In the genomic region with DNA sequence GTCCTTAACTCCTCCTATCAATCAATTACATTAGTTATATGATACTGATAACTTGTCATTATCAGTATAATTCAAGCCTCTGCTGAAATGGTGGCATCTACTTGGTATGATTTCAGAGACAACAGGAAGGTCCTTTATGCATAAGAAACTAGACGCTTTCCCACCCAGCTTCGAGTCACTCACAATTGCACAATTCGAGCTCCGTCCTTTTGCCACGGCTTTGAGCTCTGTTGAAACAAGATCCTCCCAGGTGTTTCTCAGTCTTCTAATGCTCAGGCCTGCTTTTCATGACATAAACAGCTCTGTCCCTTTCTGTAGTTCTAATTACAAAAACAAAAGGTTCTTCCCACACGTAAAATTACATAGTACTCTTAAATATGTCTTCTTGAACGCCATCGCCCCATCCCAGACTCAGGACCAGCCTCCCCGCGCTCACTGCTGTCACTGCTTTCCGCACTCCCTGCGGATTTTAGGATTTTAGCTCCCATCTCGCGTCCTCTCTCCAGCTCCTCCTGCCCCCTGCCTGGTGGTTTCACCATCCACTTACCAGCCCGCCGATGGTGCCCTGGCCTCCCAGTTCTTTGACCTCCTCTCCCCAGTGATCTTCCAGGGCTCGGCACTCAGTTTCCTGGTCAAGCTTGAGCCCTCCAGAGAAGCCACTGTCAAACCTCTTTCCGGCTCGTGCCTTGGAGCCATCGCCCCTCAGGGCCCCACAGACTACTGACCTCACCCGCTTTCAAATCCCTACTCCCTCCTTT, we compare ENCODE assay signal across 20 cellular contexts. TPM values are rescaled to one million over a fixed set of nuclear protein-coding genes. Genes with fewer than 3 reads are reported as not detected.
DNase-seq lines count a peak whose midpoint lies in the region; ATAC-seq, FAIRE-seq and TF ChIP-seq lines count a peak whose summit lies in the region.
"Had no signal": no experiment of that assay in that cellular context is flagged by ENCODE, and none has a peak within 500 bp of the region (broad histone marks: within the 10 kb centered on the region; RNA-seq: fewer than 3 reads in every experiment).

No MANE protein-coding gene starts in this region.

- no peak overlapping the region for H4K91ac ChIP-seq in neuronal stem cell (ENCODE audit: low read depth, low read length, poor library complexity)

- H3K79me2 ChIP-seq in GM23248 (ENCODE audit: insufficient read depth): no peaks in the 10 kb centered on the region
- H3K79me2 ChIP-seq: parathyroid adenoma had no signal

- no peak for ATAC-seq in gastroesophageal sphincter
- no peak for ATAC-seq in GM19463 (IDR thresholded peaks at IDR 0.05; ENCODE audit: unreplicated experiment)
- ATAC-seq: stimulated activated naive CD8-positive, alpha-beta T cell treated with anti-CD3 and anti-CD28 coated beads, Interleukin-15, amount 100 ng/mL, for 72 hours had no signal

- no peak overlapping the region for H3K4ac ChIP-seq in neuronal stem cell (ENCODE audit: low read length)

- H3K4me1 ChIP-seq in GM23248 (ENCODE audit: insufficient read depth): peaks cover 41% of the 10 kb centered on the region
- peaks cover 17 to 19% of the 10 kb centered on the region in 2 donors for H3K4me1 ChIP-seq in neuronal stem cell (ENCODE audit: control insufficient read depth in 2 of 2, insufficient read depth in 1 of 2, low read depth in 1 of 2, low read length in 2 of 2)
- H3K4me1 ChIP-seq in small intestine (ENCODE audit: control insufficient read depth in 2 of 2, insufficient read depth in 1 of 2, low read depth in 1 of 2, low read length in 1 of 2): peaks cover 0 to 4% of the 10 kb centered on the region in 2 donors
- peaks cover 0 to 10% (median 4%) of the 10 kb centered on the region in 3 donors for H3K4me1 ChIP-seq in gastroesophageal sphincter
- H3K4me1 ChIP-seq: parathyroid adenoma had no signal

- H2BK15ac ChIP-seq in neuronal stem cell (ENCODE audit: low read length): no peak overlapping the region

- TF ChIP-seq POLR2A in gastroesophageal sphincter (IDR thresholded peaks at IDR 0.05): no peak

- TF ChIP-seq CTCF in endothelial cell (IDR thresholded peaks at IDR 0.05; ENCODE audit: unreplicated experiment) (no peak), gastroesophageal sphincter (IDR thresholded peaks at IDR 0.05) (no peak)

- H3K4me3 ChIP-seq in GM23248 (no peak overlapping the region), neuronal stem cell (ENCODE audit: low read length in 2 of 2) (no peak overlapping the region), small intestine (ENCODE audit: low read depth in 1 of 2, low read length in 2 of 2) (no peak overlapping the region), gastroesophageal sphincter (no peak overlapping the region)
- H3K4me3 ChIP-seq: heart right ventricle, mucosa of descending colon, Peyer's patch had no signal

- no peak overlapping the region for H2BK5ac ChIP-seq in neuronal stem cell (ENCODE audit: low read length)

- H3K4me3 Mint-ChIP-seq in endothelial cell (ENCODE audit: unreplicated experiment): peak overlapping the region; percentile 22
- H3K4me3 Mint-ChIP-seq: stimulated activated naive CD8-positive, alpha-beta T cell treated with anti-CD3 and anti-CD28 coated beads, Interleukin-15, amount 100 ng/mL, for 72 hours had no signal

- no peak for FAIRE-seq in small intestine (lab: Jason Lieb, UNC)
- FAIRE-seq: colon had no signal

- no peak overlapping the region for H4K8ac ChIP-seq in neuronal stem cell (ENCODE audit: low read depth, low read length)

- H3K27ac ChIP-seq in GM23248: peak overlapping the region; percentile 88; the same call in 1 of the 2 replicates
- no peak overlapping the region for H3K27ac ChIP-seq in neuronal stem cell (replicated peaks; ENCODE audit: low read length)
- H3K27ac ChIP-seq in small intestine (ENCODE audit: low read depth in 1 of 2, low read length in 1 of 2): no peak overlapping the region
- H3K27ac ChIP-seq in gastroesophageal sphincter: peak overlapping the region in 1 of 4 donors; percentile 31
- H3K27ac ChIP-seq: parathyroid adenoma, Peyer's patch had no signal

- H3K23ac ChIP-seq in neuronal stem cell (ENCODE audit: low read depth, low read length, poor library complexity): no peak overlapping the region

- no peaks in the 10 kb centered on the region for H3K79me1 ChIP-seq in neuronal stem cell (ENCODE audit: low read depth, low read length)

- H3K18ac ChIP-seq in neuronal stem cell (ENCODE audit: low read length): peak overlapping the region; percentile 45

- no peaks in the 10 kb centered on the region for H3K36me3 Mint-ChIP-seq in endothelial cell (ENCODE audit: low read depth, unreplicated experiment)

- in situ Hi-C loops in GM23248 (cut with MboI): no loop called here

- H3K9ac ChIP-seq in GM23248: no peak overlapping the region
- no peak overlapping the region for H3K9ac ChIP-seq in neuronal stem cell (ENCODE audit: low read depth, low read length, poor library complexity)
- H3K9ac ChIP-seq: parathyroid adenoma had no signal

- H3K4me2 ChIP-seq in GM23248 (ENCODE audit: unreplicated experiment) (no peak overlapping the region), neuronal stem cell (ENCODE audit: insufficient read depth, low read length, poor library complexity, severe bottlenecking) (no peak overlapping the region)

- no peak overlapping the region for H3K14ac ChIP-seq in neuronal stem cell (ENCODE audit: low read length)

- DNase-seq in GM23248 (peak; percentile 40), NOMO-1 treated with DMSO at 0.1 percent for 48 hours (lab: John Stamatoyannopoulos, UW; ENCODE audit: unreplicated experiment) (peak; percentile 80), endothelial cell (ENCODE audit: low spot score) (no peak), neuronal stem cell (ENCODE audit: low spot score) (no peak), small intestine (no peak)
- no peak for DNase-seq in activated CD4-positive, CD25-positive, alpha-beta regulatory T cell treated with anti-CD3 and anti-CD28 coated beads, Interleukin-2, amount 50 U/mL, for 72 hours
- DNase-seq: activated gamma-delta T cell; anterior cingulate cortex; DMS 273 treated with DMSO at 0.1 percent for 48 hours; heart right ventricle; kidney glomerular epithelial cell; NCI-H1930; NCI-H526; Peyer's patch; stimulated activated naive CD8-positive, alpha-beta T cell treated with anti-CD3 and anti-CD28 coated beads, Interleukin-15, amount 100 ng/mL, for 72 hours had no signal

- H3F3A ChIP-seq in GM23248 (ENCODE audit: insufficient read depth): peaks cover 33% of the 10 kb centered on the region

- no peaks in the 10 kb centered on the region for H3K9me2 ChIP-seq in GM23248 (ENCODE audit: insufficient read depth)

- no peak overlapping the region for H2AK5ac ChIP-seq in neuronal stem cell (ENCODE audit: low read depth, low read length)

- H3K9me3 ChIP-seq in GM23248 (ENCODE audit: low read depth): no peaks in the 10 kb centered on the region
- no peaks in the 10 kb centered on the region for H3K9me3 ChIP-seq in neuronal stem cell (replicated peaks in 1 of 2; ENCODE audit: control insufficient read depth in 2 of 2, insufficient read depth in 1 of 2, low read depth in 1 of 2, low read length in 2 of 2)
- H3K9me3 ChIP-seq in small intestine (ENCODE audit: control insufficient read depth, low read depth): no peaks in the 10 kb centered on the region
- H3K9me3 ChIP-seq in gastroesophageal sphincter: no peaks in the 10 kb centered on the region
- H3K9me3 ChIP-seq: heart right ventricle, mucosa of descending colon, Peyer's patch had no signal

- H3K27me3 ChIP-seq in GM23248 (replicated peaks; ENCODE audit: insufficient read depth) (no peaks in the 10 kb centered on the region), neuronal stem cell (ENCODE audit: control insufficient read depth in 3 of 3, insufficient read depth in 3 of 3, low read depth in 1 of 3, low read length in 3 of 3) (no peaks in the 10 kb centered on the region), small intestine (ENCODE audit: control insufficient read depth in 2 of 2, insufficient read depth in 2 of 2, low read length in 2 of 2) (no peaks in the 10 kb centered on the region), gastroesophageal sphincter (no peaks in the 10 kb centered on the region)
- H3K27me3 ChIP-seq: Peyer's patch had no signal

- no peaks in the 10 kb centered on the region for H4K20me1 ChIP-seq in GM23248 (ENCODE audit: insufficient read depth)

- no peaks in the 10 kb centered on the region for H3K36me3 ChIP-seq in GM23248 (ENCODE audit: low read depth)
- H3K36me3 ChIP-seq in neuronal stem cell (replicated peaks in 1 of 2; ENCODE audit: control insufficient read depth in 2 of 2, insufficient read depth in 2 of 2, low read length in 2 of 2): no peaks in the 10 kb centered on the region
- no peaks in the 10 kb centered on the region for H3K36me3 ChIP-seq in small intestine (ENCODE audit: control insufficient read depth in 2 of 2, insufficient read depth in 2 of 2, low read length in 2 of 2)
- peaks cover 0 to 3% of the 10 kb centered on the region in 2 donors for H3K36me3 ChIP-seq in gastroesophageal sphincter
- H3K36me3 ChIP-seq: heart right ventricle, Peyer's patch had no signal

- peaks cover 18% of the 10 kb centered on the region for H3K4me1 Mint-ChIP-seq in endothelial cell (ENCODE audit: unreplicated experiment)

- 93 to 94% methylated on average over 20 to 21 of the region's 21 CpGs for WGBS in GM23248 (ENCODE audit: low coverage in 1 of 2, low lambda C conversion rate in 2 of 2, missing lambda C conversion rate in 2 of 2), 2 experiments
- WGBS in neuronal stem cell (ENCODE audit: extremely low coverage in 2 of 2, insufficient read length in 2 of 2, insufficient replicate concordance in 1 of 2), 2 donors: no CpG with 5 or more reads among the region's 21 CpGs
- WGBS in small intestine, 3 donors: 89 to 91% (median 90%) methylated on average over 21 of the region's 21 CpGs
- 86 to 95% methylated on average over 15 to 21 of the region's 21 CpGs for WGBS in gastroesophageal sphincter (ENCODE audit: low coverage in 1 of 2), 2 donors

- H2AFZ ChIP-seq in GM23248 (no peak overlapping the region), neuronal stem cell (ENCODE audit: low read length) (no peak overlapping the region)
- H2AFZ ChIP-seq: parathyroid adenoma had no signal

- H3K9me3 Mint-ChIP-seq in endothelial cell (ENCODE audit: unreplicated experiment): no peaks in the 10 kb centered on the region
- H3K9me3 Mint-ChIP-seq: stimulated activated naive CD8-positive, alpha-beta T cell treated with anti-CD3 and anti-CD28 coated beads, Interleukin-15, amount 100 ng/mL, for 72 hours had no signal

- no peak overlapping the region for H2BK12ac ChIP-seq in neuronal stem cell (ENCODE audit: low read length)

- H3K27ac Mint-ChIP-seq in endothelial cell (ENCODE audit: unreplicated experiment): peak overlapping the region; percentile 48

- no peak overlapping the region for H2BK120ac ChIP-seq in neuronal stem cell (ENCODE audit: low read depth, low read length)

- TF ChIP-seq EP300 in gastroesophageal sphincter (IDR thresholded peaks at IDR 0.05): no peak

- peaks cover 10% of the 10 kb centered on the region for H3K27me3 Mint-ChIP-seq in endothelial cell (ENCODE audit: unreplicated experiment)

RNA-seq across cellular contexts. Expression of a gene that starts 23.2 kb away (rescaled TPM):
- total RNA-seq in GM23248 (2014; rRNA removed; shearing (Covaris generic)): not detected in 2 replicates
- polyA plus RNA-seq in GM23248 (2016; fragmentation: Nextera tagmentation; extraction: Ambion mirVana) (not detected in 2 replicates), small intestine (1 to 10 TPM in 2 of 3 donors, under 1 TPM in 1; 0.55 to 2.7 (median 1.3) TPM)
- total RNA-seq in endothelial cell (ENCODE audit: unreplicated experiment) (not detected), gastroesophageal sphincter (not detected)
- 0.04 TPM for polyA plus RNA-seq in neuronal stem cell (2013, experiment 1 of 2)
- polyA plus RNA-seq in neuronal stem cell (2013, experiment 2 of 2): 0.07 TPM
- polyA plus RNA-seq: heart right ventricle had no signal

RNA-seq across cellular contexts. Expression of a gene that starts 50.1 kb away (rescaled TPM):
- total RNA-seq in GM23248 (2014; rRNA removed; shearing (Covaris generic)): 7.9 and 11.3 TPM in 2 replicates
- 5.8 and 6.3 TPM in 2 replicates for polyA plus RNA-seq in GM23248 (2016; fragmentation: Nextera tagmentation; extraction: Ambion mirVana)
- total RNA-seq in endothelial cell (ENCODE audit: unreplicated experiment): 37.6 TPM
- 20.5 TPM for polyA plus RNA-seq in neuronal stem cell (2013, experiment 1 of 2)
- polyA plus RNA-seq in neuronal stem cell (2013, experiment 2 of 2): 20.4 TPM
- polyA plus RNA-seq in small intestine: 10 to 100 TPM; 12.7 to 20.6 (median 18.6) TPM
- 10 to 100 TPM; 19.0 to 36.7 (median 20.4) TPM for total RNA-seq in gastroesophageal sphincter

Comparison
In these comparisons a context has a peak if more than half of its experiments do, and no peak if none do; other contexts are left out.
1. DNase-seq: peak in GM23248 (single experiment) and NOMO-1 treated with DMSO at 0.1 percent for 48 hours (single experiment); none in endothelial cell (single experiment), neuronal stem cell (single experiment), small intestine (single experiment) and activated CD4-positive, CD25-positive, alpha-beta regulatory T cell treated with anti-CD3 and anti-CD28 coated beads, Interleukin-2, amount 50 U/mL, for 72 hours (single experiment).